Comparison of ENCODE assay signal across 21 cellular contexts in the genomic region with DNA sequence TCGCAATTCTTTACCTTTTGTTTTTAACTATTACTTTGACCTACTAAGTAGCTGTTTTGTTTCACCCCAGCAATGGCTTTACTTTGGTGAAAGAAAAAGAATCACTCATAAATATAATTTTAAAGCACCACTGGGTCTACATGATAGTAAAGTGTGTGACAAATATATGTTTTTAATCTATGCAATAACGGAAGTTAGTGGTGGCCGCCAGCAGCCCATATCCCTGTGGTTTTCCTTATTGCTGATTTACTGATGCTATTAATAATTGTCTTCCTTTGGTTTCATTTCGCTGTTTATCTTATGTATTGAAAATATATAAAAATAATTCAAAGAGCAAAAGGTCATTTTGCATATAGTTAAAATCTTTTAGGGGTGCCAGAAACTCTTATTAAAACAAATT.
DNase-seq lines count a peak whose midpoint lies in the region; ATAC-seq and TF ChIP-seq lines count a peak whose summit lies in the region.
"Had no signal": no experiment of that assay in that cellular context is flagged by ENCODE, and none has a peak within 500 bp of the region (broad histone marks: within the 10 kb centered on the region; RNA-seq: fewer than 3 reads in every experiment).

No MANE protein-coding gene starts in this region.

- intact Hi-C loops in mucosa of descending colon (cut with DNase I, micrococcal nuclease): no loop called here

- peak overlapping the region in 4 of 5 donors; percentile 5 to 39 (median 34) for H3K4me3 Mint-ChIP-seq in immature natural killer cell
- H3K4me3 Mint-ChIP-seq: CD4-positive, CD25-positive, alpha-beta regulatory T cell had no signal

- no peaks in the 10 kb centered on the region for H3K9me3 Mint-ChIP-seq in immature natural killer cell
- H3K9me3 Mint-ChIP-seq: CD4-positive, CD25-positive, alpha-beta regulatory T cell had no signal

- DNase-seq in immature natural killer cell: no peak
- DNase-seq in GM19240 (ENCODE audit: insufficient read length, low spot score): no peak
- no peak for DNase-seq in mucosa of descending colon
- DNase-seq: ACHN; Caco-2; CD4-positive, CD25-positive, alpha-beta regulatory T cell; GM23248; IMR-90; Karpas-422; NCI-H1694 treated with DMSO at 0.1 percent for 48 hours; NCI-H748 treated with DMSO at 0.1 percent for 48 hours; NK-92 treated with Interleukin-12 subunit alpha and Interleukin-12 subunit beta, amount 100 ng/mL, for 24 hours; SW 1271; T-helper 2 cell had no signal

- peaks cover 0 to 1% (median 1%) of the 10 kb centered on the region in 3 donors for H3K27me3 Mint-ChIP-seq in immature natural killer cell (ENCODE audit: low read depth in 3 of 3)
- H3K27me3 Mint-ChIP-seq: CD4-positive, CD25-positive, alpha-beta regulatory T cell had no signal

- H3K9me3 ChIP-seq in BLaER1 treated with 17β-estradiol and CSF1 and Interleukin-3, amounts not matched to agents 10 nM and 100 nM (replicated peaks in 1 of 11): peaks cover 0 to 33% (median 19%) of the 10 kb centered on the region in 11 experiments; a peak in 11 of 22 replicates
- no peaks in the 10 kb centered on the region for H3K9me3 ChIP-seq in mucosa of descending colon
- H3K9me3 ChIP-seq: Caco-2 had no signal

- no peaks in the 10 kb centered on the region for H3K36me3 ChIP-seq in BLaER1 treated with 17β-estradiol and CSF1 and Interleukin-3, amounts not matched to agents 10 nM and 100 nM
- no peaks in the 10 kb centered on the region for H3K36me3 ChIP-seq in mucosa of descending colon (ENCODE audit: low read depth)

- ATAC-seq in GM19467 (IDR thresholded peaks at IDR 0.05; ENCODE audit: unreplicated experiment) (peak; percentile 52), HG03354 (IDR thresholded peaks at IDR 0.05; ENCODE audit: poor library complexity, severe bottlenecking, unreplicated experiment) (peak; percentile 72), mucosa of descending colon (no peak), GM18858 (IDR thresholded peaks at IDR 0.05; ENCODE audit: unreplicated experiment) (no peak)
- ATAC-seq: HCT116, Right ventricle myocardium inferior had no signal

- no peaks in the 10 kb centered on the region for H4K20me1 ChIP-seq in BLaER1 treated with 17β-estradiol and CSF1 and Interleukin-3, amounts not matched to agents 10 nM and 100 nM

- H3K4me1 ChIP-seq in BLaER1 treated with 17β-estradiol and CSF1 and Interleukin-3, amounts not matched to agents 10 nM and 100 nM: peaks cover 39 to 61% (median 54%) of the 10 kb centered on the region in 10 experiments
- H3K4me1 ChIP-seq in mucosa of descending colon (ENCODE audit: low read depth): no peaks in the 10 kb centered on the region

- peak overlapping the region; percentile 71 to 94 (median 83) for H3K4me2 ChIP-seq in BLaER1 treated with 17β-estradiol and CSF1 and Interleukin-3, amounts not matched to agents 10 nM and 100 nM

- H3K27me3 ChIP-seq in BLaER1 treated with 17β-estradiol and CSF1 and Interleukin-3, amounts not matched to agents 10 nM and 100 nM: peaks cover 0 to 8% (median 0%) of the 10 kb centered on the region in 11 experiments; a peak in 1 of 22 replicates

- no peak for TF ChIP-seq CTCF in mucosa of descending colon (IDR thresholded peaks at IDR 0.05)

- peak overlapping the region; percentile 2 to 45 (median 37); a peak in 14 of 20 replicates for H3K4me3 ChIP-seq in BLaER1 treated with 17β-estradiol and CSF1 and Interleukin-3, amounts not matched to agents 10 nM and 100 nM
- no peak overlapping the region for H3K4me3 ChIP-seq in mucosa of descending colon
- H3K4me3 ChIP-seq: GM23248 had no signal

- peak overlapping the region in 10 of 11 experiments; percentile 3 to 67 (median 52); a peak in 14 of 22 replicates for H3K9ac ChIP-seq in BLaER1 treated with 17β-estradiol and CSF1 and Interleukin-3, amounts not matched to agents 10 nM and 100 nM
- H3K9ac ChIP-seq: GM23248 had no signal

- peak overlapping the region; percentile 49 to 86 (median 74); a peak in 20 of 22 replicates for H3K27ac ChIP-seq in BLaER1 treated with 17β-estradiol and CSF1 and Interleukin-3, amounts not matched to agents 10 nM and 100 nM
- H3K27ac ChIP-seq: GM23248, HL-60 had no signal

- peak overlapping the region in 1 of 6 donors; percentile 27 for H3K27ac Mint-ChIP-seq in immature natural killer cell
- H3K27ac Mint-ChIP-seq: CD4-positive, CD25-positive, alpha-beta regulatory T cell had no signal

- H3K36me3 Mint-ChIP-seq in immature natural killer cell: no peaks in the 10 kb centered on the region
- H3K36me3 Mint-ChIP-seq: CD4-positive, CD25-positive, alpha-beta regulatory T cell had no signal

- H3K4me1 Mint-ChIP-seq in immature natural killer cell: peaks cover 20 to 36% of the 10 kb centered on the region in 2 donors

Comparison
In these comparisons a context has a peak if more than half of its experiments do, and no peak if none do; other contexts are left out.
1. ATAC-seq: peak in GM19467 (single experiment) and HG03354 (single experiment); none in mucosa of descending colon (single experiment) and GM18858 (single experiment).